Comparison of ENCODE assay signal across 1 cellular context in genomic region chr14:90405755-90406154, GRCh38.
TF ChIP-seq lines count a peak whose summit lies in the region.

No MANE protein-coding gene starts in this region.

TF ChIP-seq in GM23338, 12 proteins besides CTCF, POLR2A, EP300 and RAD21 (continued from another document):
- TF ChIP-seq ZNF462 (CRISPR knock-in tag; IDR thresholded peaks at IDR 0.05) (no peak), ZNF331 (CRISPR knock-in tag; IDR thresholded peaks at IDR 0.05; ENCODE audit: low read depth) (no peak), STAT1 (IDR thresholded peaks at IDR 0.05; ENCODE audit: unreplicated experiment) (no peak), NANOG (IDR thresholded peaks at IDR 0.05; ENCODE audit: borderline replicate concordance) (no peak), EZH2phosphoT487 (IDR thresholded peaks at IDR 0.05; ENCODE audit: unreplicated experiment) (no peak), POLR2AphosphoS5 (IDR thresholded peaks at IDR 0.05; ENCODE audit: low read depth) (no peak)
- TF ChIP-seq, protein P1, sequence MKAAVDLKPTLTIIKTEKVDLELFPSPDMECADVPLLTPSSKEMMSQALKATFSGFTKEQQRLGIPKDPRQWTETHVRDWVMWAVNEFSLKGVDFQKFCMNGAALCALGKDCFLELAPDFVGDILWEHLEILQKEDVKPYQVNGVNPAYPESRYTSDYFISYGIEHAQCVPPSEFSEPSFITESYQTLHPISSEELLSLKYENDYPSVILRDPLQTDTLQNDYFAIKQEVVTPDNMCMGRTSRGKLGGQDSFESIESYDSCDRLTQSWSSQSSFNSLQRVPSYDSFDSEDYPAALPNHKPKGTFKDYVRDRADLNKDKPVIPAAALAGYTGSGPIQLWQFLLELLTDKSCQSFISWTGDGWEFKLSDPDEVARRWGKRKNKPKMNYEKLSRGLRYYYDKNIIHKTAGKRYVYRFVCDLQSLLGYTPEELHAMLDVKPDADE (IDR thresholded peaks at IDR 0.05): no peak
TF ChIP-seq in GM23338: peak in this region for 0.
